ENCODE assay signal across 29 cellular contexts in the genomic region with DNA sequence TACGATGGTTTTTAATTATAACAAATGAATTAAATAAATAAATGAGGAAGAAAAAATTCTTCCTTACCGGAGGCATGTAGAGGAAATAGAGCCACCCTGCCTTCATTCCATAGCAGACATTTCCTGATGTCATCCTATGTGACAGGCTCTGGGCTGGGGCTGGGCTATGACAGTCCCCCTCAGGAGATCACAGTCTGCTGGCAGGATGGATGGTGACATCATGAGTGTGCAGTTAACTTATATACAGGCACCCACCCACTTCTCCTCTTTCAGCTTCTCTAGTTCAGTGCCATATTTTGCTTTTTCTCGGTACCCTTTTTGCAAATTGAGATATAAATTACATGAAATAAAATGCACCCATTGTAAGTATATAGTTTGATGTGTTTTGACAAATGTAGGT. TPM values are rescaled to one million over a fixed set of nuclear protein-coding genes. Genes with fewer than 3 reads are reported as not detected.
DNase-seq lines count a peak whose midpoint lies in the region; ATAC-seq and TF ChIP-seq lines count a peak whose summit lies in the region.
"Had no signal": no experiment of that assay in that cellular context is flagged by ENCODE, and none has a peak within 500 bp of the region (broad histone marks: within the 10 kb centered on the region; RNA-seq: fewer than 3 reads in every experiment).

No MANE protein-coding gene starts in this region.

- H3K4me1 ChIP-seq in BE2C, result no peaks in the 10 kb centered on the region
- H3K4me1 ChIP-seq: neural progenitor cell, suprapubic skin had no signal

- H3K9me3 Mint-ChIP-seq in activated naive CD4-positive, alpha-beta T cell treated with anti-CD3 and anti-CD28 coated beads, Interleukin-2, amount 50 U/mL, for 72 hours, result peaks cover 0 to 8% of the 10 kb centered on the region in 2 donors
- peaks cover 12% of the 10 kb centered on the region for H3K9me3 Mint-ChIP-seq in T-helper 1 cell treated with Interleukin-12 subunit alpha and Interleukin-12 subunit beta and Interleukin-4 antibody, amounts not matched to agents 30 μg/mL and 1 μg/mL, for 36 hours
- H3K9me3 Mint-ChIP-seq in activated naive CD8-positive, alpha-beta T cell treated with anti-CD3 and anti-CD28 coated beads for 36 hours, result peaks cover 9% of the 10 kb centered on the region
- peaks cover 8 to 11% of the 10 kb centered on the region in 2 donors for H3K9me3 Mint-ChIP-seq in stimulated activated naive CD8-positive, alpha-beta T cell treated with anti-CD3 and anti-CD28 coated beads, Interleukin-15, amount 100 ng/mL, for 72 hours
- H3K9me3 Mint-ChIP-seq in immature natural killer cell, result no peaks in the 10 kb centered on the region
- H3K9me3 Mint-ChIP-seq: neural progenitor cell had no signal

- TF ChIP-seq CTCF in BE2C (IDR thresholded peaks at IDR 0.05; ENCODE audit: low read depth, low read length), result no peak

- H3K4me3 ChIP-seq in BE2C (ENCODE audit: low read depth, low read length), result no peak overlapping the region
- H3K4me3 ChIP-seq: dorsolateral prefrontal cortex, neural progenitor cell, suprapubic skin had no signal

- no peak for DNase-seq in activated naive CD4-positive, alpha-beta T cell treated with anti-CD3 and anti-CD28 coated beads, Interleukin-2, amount 50 U/mL, for 72 hours (ENCODE audit: low spot score in 2 of 2)
- DNase-seq in activated naive CD4-positive, alpha-beta T cell treated with anti-CD3 and anti-CD28 coated beads, Interleukin-2, amount 50 U/mL, for 16 hours, result no peak
- no peak for DNase-seq in activated naive CD8-positive, alpha-beta T cell treated with anti-CD3 and anti-CD28 coated beads for 36 hours
- DNase-seq in stimulated activated naive CD8-positive, alpha-beta T cell treated with anti-CD3 and anti-CD28 coated beads, Interleukin-15, amount 100 ng/mL, for 72 hours, result no peak
- no peak for DNase-seq in BE2C
- DNase-seq in NCI-H748 treated with DMSO at 0.1 percent for 48 hours (lab: John Stamatoyannopoulos, UW), result no peak
- no peak for DNase-seq in immature natural killer cell
- DNase-seq: activated CD4-positive, alpha-beta T cell treated with anti-CD3 and anti-CD28 coated beads for 48 hours; C1 segment of cervical spinal cord; dorsolateral prefrontal cortex; GOT3; hippocampal formation; mammary epithelial cell; MV-4-11; NCI-H146; NCI-H446 treated with DMSO at 0.1 percent for 48 hours; posterior cingulate gyrus; right cardiac atrium; stimulated activated CD4-positive, alpha-beta T cell treated with anti-CD3 and anti-CD28 coated beads, Interleukin-12 subunit alpha, Interleukin-12 subunit beta, amount 100 ng/mL, for 4 hours; stimulated activated CD4-positive, alpha-beta T cell treated with anti-CD3 and anti-CD28 coated beads, Interleukin-4, amount 100 ng/mL, for 24 hours had no signal

- H3K4me3 Mint-ChIP-seq in T-helper 1 cell treated with Interleukin-12 subunit alpha and Interleukin-12 subunit beta and Interleukin-4 antibody, amounts not matched to agents 30 μg/mL and 1 μg/mL, for 36 hours, result no peak overlapping the region
- H3K4me3 Mint-ChIP-seq in activated naive CD8-positive, alpha-beta T cell treated with anti-CD3 and anti-CD28 coated beads for 36 hours, result no peak overlapping the region
- no peak overlapping the region for H3K4me3 Mint-ChIP-seq in stimulated activated naive CD8-positive, alpha-beta T cell treated with anti-CD3 and anti-CD28 coated beads, Interleukin-15, amount 100 ng/mL, for 72 hours
- H3K4me3 Mint-ChIP-seq in immature natural killer cell, result no peak overlapping the region
- H3K4me3 Mint-ChIP-seq: neural progenitor cell; stimulated activated memory B cell treated with anti-CD40 and anti-IgM and Interleukin-4, amounts not matched to agents 10 μg/mL and 1 μg/mL and 100 μg/mL, for 72 hours had no signal

- H3K4me1 Mint-ChIP-seq in T-helper 1 cell treated with Interleukin-12 subunit alpha and Interleukin-12 subunit beta and Interleukin-4 antibody, amounts not matched to agents 30 μg/mL and 1 μg/mL, for 36 hours (ENCODE audit: low read depth), result peaks cover 39% of the 10 kb centered on the region
- H3K4me1 Mint-ChIP-seq in activated naive CD8-positive, alpha-beta T cell treated with anti-CD3 and anti-CD28 coated beads for 36 hours, result peaks cover 34% of the 10 kb centered on the region
- H3K4me1 Mint-ChIP-seq in stimulated activated naive CD8-positive, alpha-beta T cell treated with anti-CD3 and anti-CD28 coated beads, Interleukin-15, amount 100 ng/mL, for 72 hours, result peaks cover 48% of the 10 kb centered on the region
- peaks cover 4 to 6% of the 10 kb centered on the region in 2 donors for H3K4me1 Mint-ChIP-seq in immature natural killer cell

- no peak overlapping the region for H3K27ac Mint-ChIP-seq in activated naive CD4-positive, alpha-beta T cell treated with anti-CD3 and anti-CD28 coated beads, Interleukin-2, amount 50 U/mL, for 72 hours
- H3K27ac Mint-ChIP-seq in T-helper 1 cell treated with Interleukin-12 subunit alpha and Interleukin-12 subunit beta and Interleukin-4 antibody, amounts not matched to agents 30 μg/mL and 1 μg/mL, for 36 hours, result peak overlapping the region; percentile 75
- peak overlapping the region; percentile 48 for H3K27ac Mint-ChIP-seq in activated naive CD8-positive, alpha-beta T cell treated with anti-CD3 and anti-CD28 coated beads for 36 hours
- H3K27ac Mint-ChIP-seq in stimulated activated naive CD8-positive, alpha-beta T cell treated with anti-CD3 and anti-CD28 coated beads, Interleukin-15, amount 100 ng/mL, for 72 hours, result no peak overlapping the region
- no peak overlapping the region for H3K27ac Mint-ChIP-seq in immature natural killer cell
- H3K27ac Mint-ChIP-seq: neural progenitor cell; stimulated activated memory B cell treated with anti-CD40 and anti-IgM and Interleukin-4, amounts not matched to agents 10 μg/mL and 1 μg/mL and 100 μg/mL, for 72 hours had no signal

- H3K27me3 Mint-ChIP-seq in T-helper 1 cell treated with Interleukin-12 subunit alpha and Interleukin-12 subunit beta and Interleukin-4 antibody, amounts not matched to agents 30 μg/mL and 1 μg/mL, for 36 hours (ENCODE audit: low read depth), result no peaks in the 10 kb centered on the region
- no peaks in the 10 kb centered on the region for H3K27me3 Mint-ChIP-seq in activated naive CD8-positive, alpha-beta T cell treated with anti-CD3 and anti-CD28 coated beads for 36 hours
- H3K27me3 Mint-ChIP-seq in stimulated activated naive CD8-positive, alpha-beta T cell treated with anti-CD3 and anti-CD28 coated beads, Interleukin-15, amount 100 ng/mL, for 72 hours, result no peaks in the 10 kb centered on the region
- peaks cover 0 to 3% (median 2%) of the 10 kb centered on the region in 3 donors for H3K27me3 Mint-ChIP-seq in immature natural killer cell (ENCODE audit: low read depth in 3 of 3)

- H3K36me3 Mint-ChIP-seq in activated naive CD4-positive, alpha-beta T cell treated with anti-CD3 and anti-CD28 coated beads, Interleukin-2, amount 50 U/mL, for 72 hours, result peaks cover 0 to 17% of the 10 kb centered on the region in 2 donors
- H3K36me3 Mint-ChIP-seq in T-helper 1 cell treated with Interleukin-12 subunit alpha and Interleukin-12 subunit beta and Interleukin-4 antibody, amounts not matched to agents 30 μg/mL and 1 μg/mL, for 36 hours (ENCODE audit: low read depth), result peaks cover 6% of the 10 kb centered on the region
- H3K36me3 Mint-ChIP-seq in activated naive CD8-positive, alpha-beta T cell treated with anti-CD3 and anti-CD28 coated beads for 36 hours, result peaks cover 5% of the 10 kb centered on the region
- peaks cover 0 to 7% (median 4%) of the 10 kb centered on the region in 3 donors for H3K36me3 Mint-ChIP-seq in immature natural killer cell
- H3K36me3 Mint-ChIP-seq: neural progenitor cell had no signal

- peak; percentile 50 to 63 for ATAC-seq in activated naive CD4-positive, alpha-beta T cell treated with anti-CD3 and anti-CD28 coated beads, Interleukin-2, amount 50 U/mL, for 72 hours
- peak; percentile 75 for ATAC-seq in stimulated activated naive CD8-positive, alpha-beta T cell treated with anti-CD3 and anti-CD28 coated beads, Interleukin-15, amount 100 ng/mL, for 72 hours
- ATAC-seq: right cardiac atrium had no signal

- no peaks in the 10 kb centered on the region for H3K27me3 ChIP-seq in BE2C
- H3K27me3 ChIP-seq: dorsolateral prefrontal cortex, neural progenitor cell, suprapubic skin had no signal

- H3K9me3 ChIP-seq in BE2C, result no peaks in the 10 kb centered on the region
- H3K9me3 ChIP-seq: suprapubic skin had no signal

- no peaks in the 10 kb centered on the region for H3K36me3 ChIP-seq in BE2C
- H3K36me3 ChIP-seq: neural progenitor cell, suprapubic skin had no signal

RNA-seq across cellular contexts. Expression of a gene that starts 6.4 kb away (rescaled TPM):
- 10 to 100 TPM; 40.0 to 74.0 TPM for total RNA-seq in activated naive CD4-positive, alpha-beta T cell treated with anti-CD3 and anti-CD28 coated beads, Interleukin-2, amount 50 U/mL, for 72 hours
- total RNA-seq in activated naive CD8-positive, alpha-beta T cell treated with anti-CD3 and anti-CD28 coated beads for 36 hours, result 10 to 100 TPM; 55.1 to 60.5 TPM
- polyA plus RNA-seq in BE2C (2012; ENCODE audit: insufficient read depth, insufficient read length, low read depth), result 57.2 TPM
- polyA plus RNA-seq in immature natural killer cell, result 100 to 1,000 TPM in 2 of 3 donors, 10 to 100 TPM in 1; 83.5 to 145 (median 127) TPM

RNA-seq across cellular contexts. Expression of a gene that starts 18.8 kb away (rescaled TPM):
- 1 to 10 TPM in 1 of 2 donors, under 1 TPM in 1; 0.87 to 1.1 TPM for total RNA-seq in activated naive CD4-positive, alpha-beta T cell treated with anti-CD3 and anti-CD28 coated beads, Interleukin-2, amount 50 U/mL, for 72 hours
- not detected for total RNA-seq in activated naive CD8-positive, alpha-beta T cell treated with anti-CD3 and anti-CD28 coated beads for 36 hours
- not detected for polyA plus RNA-seq in BE2C (2012; ENCODE audit: insufficient read depth, insufficient read length, low read depth)
- polyA plus RNA-seq in immature natural killer cell, result under 1 TPM in 1 of 3 donors, not detected in 2; 0.85 TPM
- total RNA-seq: left colon, LHCN-M2, mammary epithelial cell, mucosa of gallbladder, suprapubic skin, ureter had no signal
- polyA plus RNA-seq: AG04450, right cardiac atrium had no signal

RNA-seq across cellular contexts. Expression of a gene that starts 31.9 kb away (rescaled TPM):
- total RNA-seq in activated naive CD4-positive, alpha-beta T cell treated with anti-CD3 and anti-CD28 coated beads, Interleukin-2, amount 50 U/mL, for 72 hours, result 10 to 100 TPM; 13.0 to 13.1 TPM
- total RNA-seq in activated naive CD8-positive, alpha-beta T cell treated with anti-CD3 and anti-CD28 coated beads for 36 hours, result 1 to 10 TPM; 2.8 to 5.9 TPM
- 9.5 TPM for polyA plus RNA-seq in BE2C (2012; ENCODE audit: insufficient read depth, insufficient read length, low read depth)
- polyA plus RNA-seq in immature natural killer cell, result 1 to 10 TPM; 1.1 to 3.1 (median 2.2) TPM

RNA-seq across cellular contexts. Expression of a gene that starts 45.7 kb away (rescaled TPM):
- 100 to 1,000 TPM; 117 to 136 TPM for total RNA-seq in activated naive CD4-positive, alpha-beta T cell treated with anti-CD3 and anti-CD28 coated beads, Interleukin-2, amount 50 U/mL, for 72 hours
- 100 to 1,000 TPM in 1 of 2 experiments, 10 to 100 TPM in 1; 93.0 to 103 TPM for total RNA-seq in activated naive CD8-positive, alpha-beta T cell treated with anti-CD3 and anti-CD28 coated beads for 36 hours
- polyA plus RNA-seq in BE2C (2012; ENCODE audit: insufficient read depth, insufficient read length, low read depth), result 24.1 TPM
- polyA plus RNA-seq in immature natural killer cell, result 100 to 1,000 TPM; 226 to 318 (median 229) TPM

RNA-seq across cellular contexts. Expression of a gene that starts 48.2 kb away (rescaled TPM):
- 1 to 10 TPM; 2.7 to 9.1 TPM for total RNA-seq in activated naive CD4-positive, alpha-beta T cell treated with anti-CD3 and anti-CD28 coated beads, Interleukin-2, amount 50 U/mL, for 72 hours
- total RNA-seq in activated naive CD8-positive, alpha-beta T cell treated with anti-CD3 and anti-CD28 coated beads for 36 hours, result 1 to 10 TPM; 5.6 to 6.9 TPM
- polyA plus RNA-seq in BE2C (2012; ENCODE audit: insufficient read depth, insufficient read length, low read depth), result 13.7 TPM
- 10 to 100 TPM in 1 of 3 donors, 1 to 10 TPM in 2; 8.2 to 19.9 (median 9.8) TPM for polyA plus RNA-seq in immature natural killer cell

Comparison
In these comparisons a context has a peak if more than half of its experiments do, and no peak if none do; other contexts are left out.
1. H3K27ac Mint-ChIP-seq: peak in T-helper 1 cell treated with Interleukin-12 subunit alpha and Interleukin-12 subunit beta and Interleukin-4 antibody, amounts not matched to agents 30 μg/mL and 1 μg/mL, for 36 hours (single experiment) and activated naive CD8-positive, alpha-beta T cell treated with anti-CD3 and anti-CD28 coated beads for 36 hours (single experiment); none in activated naive CD4-positive, alpha-beta T cell treated with anti-CD3 and anti-CD28 coated beads, Interleukin-2, amount 50 U/mL, for 72 hours (0 of 2), stimulated activated naive CD8-positive, alpha-beta T cell treated with anti-CD3 and anti-CD28 coated beads, Interleukin-15, amount 100 ng/mL, for 72 hours (0 of 2) and immature natural killer cell (0 of 6).